ENCODE assay signal across 1 cellular context in the genomic region with DNA sequence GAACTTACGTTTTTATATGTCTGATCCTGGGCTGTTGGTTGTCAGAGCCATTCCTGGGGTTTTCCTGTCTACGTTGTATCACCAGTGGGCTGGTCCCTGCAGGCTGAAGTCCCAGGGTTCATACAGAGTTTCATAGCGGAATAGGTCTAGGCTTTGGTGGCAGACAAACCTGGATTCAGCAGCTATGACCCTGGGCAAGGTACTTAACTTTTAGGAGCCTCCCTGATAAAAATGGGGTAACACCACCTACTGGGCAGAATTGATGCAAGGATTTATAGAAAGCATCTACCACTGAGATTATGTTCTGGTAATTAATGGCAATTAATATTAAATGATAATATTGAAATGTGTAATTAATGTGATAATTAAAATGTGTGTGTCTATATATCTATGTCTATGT.
TF ChIP-seq lines count a peak whose summit lies in the region.

No MANE protein-coding gene starts in this region.

TF ChIP-seq in WTC11, 78 proteins besides CTCF, POLR2A, EP300 and RAD21 (continued from another document):
- TF ChIP-seq, protein P1, sequence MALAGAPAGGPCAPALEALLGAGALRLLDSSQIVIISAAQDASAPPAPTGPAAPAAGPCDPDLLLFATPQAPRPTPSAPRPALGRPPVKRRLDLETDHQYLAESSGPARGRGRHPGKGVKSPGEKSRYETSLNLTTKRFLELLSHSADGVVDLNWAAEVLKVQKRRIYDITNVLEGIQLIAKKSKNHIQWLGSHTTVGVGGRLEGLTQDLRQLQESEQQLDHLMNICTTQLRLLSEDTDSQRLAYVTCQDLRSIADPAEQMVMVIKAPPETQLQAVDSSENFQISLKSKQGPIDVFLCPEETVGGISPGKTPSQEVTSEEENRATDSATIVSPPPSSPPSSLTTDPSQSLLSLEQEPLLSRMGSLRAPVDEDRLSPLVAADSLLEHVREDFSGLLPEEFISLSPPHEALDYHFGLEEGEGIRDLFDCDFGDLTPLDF (CRISPR knock-in tag; IDR thresholded peaks at IDR 0.05): no peak
- TF ChIP-seq, protein P2, sequence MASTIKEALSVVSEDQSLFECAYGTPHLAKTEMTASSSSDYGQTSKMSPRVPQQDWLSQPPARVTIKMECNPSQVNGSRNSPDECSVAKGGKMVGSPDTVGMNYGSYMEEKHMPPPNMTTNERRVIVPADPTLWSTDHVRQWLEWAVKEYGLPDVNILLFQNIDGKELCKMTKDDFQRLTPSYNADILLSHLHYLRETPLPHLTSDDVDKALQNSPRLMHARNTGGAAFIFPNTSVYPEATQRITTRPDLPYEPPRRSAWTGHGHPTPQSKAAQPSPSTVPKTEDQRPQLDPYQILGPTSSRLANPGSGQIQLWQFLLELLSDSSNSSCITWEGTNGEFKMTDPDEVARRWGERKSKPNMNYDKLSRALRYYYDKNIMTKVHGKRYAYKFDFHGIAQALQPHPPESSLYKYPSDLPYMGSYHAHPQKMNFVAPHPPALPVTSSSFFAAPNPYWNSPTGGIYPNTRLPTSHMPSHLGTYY (CRISPR knock-in tag; IDR thresholded peaks at IDR 0.05): no peak
- TF ChIP-seq ZNF263 (CRISPR knock-in tag; IDR thresholded peaks at IDR 0.05; ENCODE audit: low read depth) (no peak), NR3C1 (CRISPR knock-in tag; conservative IDR thresholded peaks at IDR 0.05; ENCODE audit: low read depth) (no peak)
